In genomic region chr19:49362926-49363264, GRCh38 we compare ENCODE assay signal across 9 cellular contexts. TPM values are rescaled to one million over a fixed set of nuclear protein-coding genes. Genes with fewer than 3 reads are reported as not detected.
DNase-seq lines count a peak whose midpoint lies in the region; ATAC-seq and TF ChIP-seq lines count a peak whose summit lies in the region.
"Had no signal": no experiment of that assay in that cellular context is flagged by ENCODE, and none has a peak within 500 bp of the region (broad histone marks: within the 10 kb centered on the region; RNA-seq: fewer than 3 reads in every experiment).

No MANE protein-coding gene starts in this region.

- WGBS in heart right ventricle, 2 donors = 0 to 1% methylated on average over 14 of the region's 14 CpGs

- H3K4me1 ChIP-seq in heart right ventricle (peaks cover 0 to 27% (median 11%) of the 10 kb centered on the region in 9 donors), gastrocnemius medialis (peaks cover 0 to 14% of the 10 kb centered on the region in 2 donors)

- no peak for TF ChIP-seq POLR2A in gastrocnemius medialis (IDR thresholded peaks at IDR 0.05)

- H3K27me3 ChIP-seq in heart right ventricle = peaks cover 0 to 31% (median 0%) of the 10 kb centered on the region in 7 donors
- H3K27me3 ChIP-seq in gastrocnemius medialis = peaks cover 5 to 31% (median 27%) of the 10 kb centered on the region in 3 donors

- in situ Hi-C loops in GM13977 (cut with MboI; ENCODE audit: low pct_unique_long_range_greater_than_20kb, low sequenced_read_pairs, unreplicated experiment) = no loop called here
- in situ Hi-C loops in gastrocnemius medialis (cut with MboI; ENCODE audit: low sequenced_read_pairs in 4 of 4) = no loop called here

- H3K4me3 ChIP-seq in heart right ventricle (peak overlapping the region in 9 of 10 donors; percentile 65 to 97 (median 82)), gastrocnemius medialis (peak overlapping the region; percentile 68 to 72 (median 68))

- peaks cover 0 to 18% (median 10%) of the 10 kb centered on the region in 9 donors for H3K36me3 ChIP-seq in heart right ventricle
- H3K36me3 ChIP-seq in gastrocnemius medialis = no peaks in the 10 kb centered on the region

- peaks cover 0 to under 1% (median 0%) of the 10 kb centered on the region in 11 donors for H3K9me3 ChIP-seq in heart right ventricle
- H3K9me3 ChIP-seq in gastrocnemius medialis = no peaks in the 10 kb centered on the region

- ATAC-seq in SK-N-SH treated with all-trans-retinoic acid at 6 μM for 48 hours (peak; percentile 18), heart right ventricle (peak in 5 of 8 donors; percentile 5 to 19 (median 12)), gastrocnemius medialis (peak; percentile 1 to 19)

- intact Hi-C loops in heart right ventricle (cut with DNase I) (loop anchor here in 3 of 10 donors (2.0 to 5.0 kb wide), 3 partner anchors 24 to 491 kb away; partner anchors contain the start of gene PPP1R15A (in 1 of the 3)), gastrocnemius medialis (cut with DNase I; ENCODE audit: low total_unique reads) (loop anchor here (2.0 kb wide), 1 partner anchor 80 kb away; no protein-coding TSS in a partner anchor)

- peak overlapping the region; percentile 91 to 99 (median 96) for H3K27ac ChIP-seq in heart right ventricle
- peak overlapping the region; percentile 82 to 91 (median 84) for H3K27ac ChIP-seq in gastrocnemius medialis
- H3K27ac ChIP-seq: epithelial cell of prostate had no signal

- DNase-seq in GM13977 (ENCODE audit: low spot score) (peak; percentile 48), heart right ventricle (peak; percentile 51 to 62), gastrocnemius medialis (peak in 1 of 2 donors; percentile 23), HCEC 1CT (no peak), activated gamma-delta T cell treated with Interleukin-2 at 50 U/mL for 16 hours (no peak), RKO (ENCODE audit: low spot score) (no peak)
- no peak for DNase-seq in NK-92 treated with Interleukin-12 subunit alpha and Interleukin-12 subunit beta, amount 100 ng/mL, for 24 hours (lab: John Stamatoyannopoulos, UW)

- TF ChIP-seq CTCF in GM13977 (IDR thresholded peaks at IDR 0.05; ENCODE audit: extremely low read depth, insufficient read depth, missing control alignments) (no peak), heart right ventricle (IDR thresholded peaks at IDR 0.05) (no peak), gastrocnemius medialis (IDR thresholded peaks at IDR 0.05 in 4 of 5, conservative IDR thresholded peaks at IDR 0.05 in 1 of 5) (no peak)

TF ChIP-seq in SK-N-SH treated with all-trans-retinoic acid at 6 μM for 48 hours, 23 proteins besides CTCF, POLR2A, EP300 and RAD21:
- TF ChIP-seq TSHZ2 (CRISPR knock-in tag; IDR thresholded peaks at IDR 0.05) = no peak
- TF ChIP-seq SNAI2 (CRISPR knock-in tag; IDR thresholded peaks at IDR 0.05) = no peak

RNA-seq across cellular contexts. Expression of gene TEAD2, which starts 0.7 kb away (rescaled TPM):
- 10 to 100 TPM; 34.1 to 67.8 (median 45.1) TPM for total RNA-seq in heart right ventricle
- polyA plus RNA-seq in heart right ventricle = 10 to 100 TPM; 43.5 to 50.5 TPM
- total RNA-seq in gastrocnemius medialis = 10 to 100 TPM in 2 of 4 donors, 1 to 10 TPM in 2; 6.1 to 12.6 (median 9.5) TPM

RNA-seq across cellular contexts. Expression of gene DKKL1, which starts 0.8 kb away (rescaled TPM):
- total RNA-seq in heart right ventricle (under 1 TPM in 3 of 10 donors, not detected in 7; 0.22 to 0.54 (median 0.26) TPM), gastrocnemius medialis (not detected)
- under 1 TPM in 1 of 2 donors, not detected in 1; 0.20 TPM for polyA plus RNA-seq in heart right ventricle

RNA-seq across cellular contexts. Expression of gene KASH5, which starts 25.2 kb away (rescaled TPM):
- total RNA-seq in heart right ventricle = not detected
- polyA plus RNA-seq in heart right ventricle = not detected
- total RNA-seq in gastrocnemius medialis = not detected

RNA-seq across cellular contexts. Expression of gene CD37, which starts 27.7 kb away (rescaled TPM):
- 10 to 100 TPM in 2 of 10 donors, 1 to 10 TPM in 8; 2.0 to 34.2 (median 3.9) TPM for total RNA-seq in heart right ventricle
- polyA plus RNA-seq in heart right ventricle = 1 to 10 TPM; 2.3 to 3.5 TPM
- total RNA-seq in gastrocnemius medialis = 1 to 10 TPM; 1.6 to 8.5 (median 2.3) TPM

RNA-seq across cellular contexts. Expression of gene SLC6A16, which starts 37.9 kb away (rescaled TPM):
- 1 to 10 TPM in 2 of 10 donors, under 1 TPM in 8; 0.25 to 1.0 (median 0.77) TPM for total RNA-seq in heart right ventricle
- 1 to 10 TPM in 1 of 2 donors, under 1 TPM in 1; 0.13 to 3.1 TPM for polyA plus RNA-seq in heart right ventricle
- 1 to 10 TPM in 1 of 4 donors, under 1 TPM in 2, not detected in 1; 0.13 to 4.3 (median 0.36) TPM for total RNA-seq in gastrocnemius medialis

Comparison
In these comparisons a context has a peak if more than half of its experiments do, and no peak if none do; other contexts are left out.
1. DNase-seq: peak in GM13977 (single experiment) and heart right ventricle (2 of 2); none in HCEC 1CT (single experiment), activated gamma-delta T cell treated with Interleukin-2 at 50 U/mL for 16 hours (single experiment), NK-92 treated with Interleukin-12 subunit alpha and Interleukin-12 subunit beta, amount 100 ng/mL, for 24 hours (single experiment) and RKO (single experiment).
2. Peak in every context shown above with its lines, with median percentiles within 50 percentile points of each other: ATAC-seq.